14 cellular contexts compared by ENCODE assay signal in the genomic region with DNA sequence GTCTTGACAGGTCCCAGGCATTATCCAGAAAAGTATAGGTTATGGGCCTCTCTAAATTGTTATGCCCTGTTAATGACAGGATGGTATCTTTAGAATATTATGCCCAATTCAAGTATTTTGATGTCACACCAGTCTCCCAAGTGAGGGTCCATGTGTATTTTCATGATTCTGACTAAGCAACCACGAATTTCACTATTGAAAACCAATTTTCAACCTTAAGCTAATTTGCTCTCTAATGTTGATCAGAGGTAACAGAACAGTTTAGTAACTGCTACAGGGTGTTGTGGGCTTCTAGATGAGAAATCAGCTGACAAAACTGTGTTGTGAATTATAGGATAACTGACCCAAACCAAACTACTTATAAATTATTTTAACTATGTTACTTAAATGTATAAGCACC. TPM values are rescaled to one million over a fixed set of nuclear protein-coding genes. Genes with fewer than 3 reads are reported as not detected.
DNase-seq lines count a peak whose midpoint lies in the region; ATAC-seq and TF ChIP-seq lines count a peak whose summit lies in the region.
"Had no signal": no experiment of that assay in that cellular context is flagged by ENCODE, and none has a peak within 500 bp of the region (broad histone marks: within the 10 kb centered on the region; RNA-seq: fewer than 3 reads in every experiment).

No MANE protein-coding gene starts in this region.

- intact Hi-C loops in activated CD4-positive, alpha-beta T cell treated with anti-CD3 and anti-CD28 coated beads for 36 hours (cut with DNase I, micrococcal nuclease) = no loop called here
- intact Hi-C loops in CD4-positive, alpha-beta T cell (cut with DNase I, micrococcal nuclease) = no loop called here
- intact Hi-C loops in MCF 10A (cut with micrococcal nuclease) = no loop called here

- peaks cover 12% of the 10 kb centered on the region for H3K9me3 Mint-ChIP-seq in activated CD4-positive, alpha-beta T cell treated with anti-CD3 and anti-CD28 coated beads for 36 hours (ENCODE audit: low read depth)
- H3K9me3 Mint-ChIP-seq in activated CD4-positive, alpha-beta T cell treated with anti-CD3 and anti-CD28 coated beads, Interleukin-2, amount 10 ng/mL, durations not matched to agents 7 days and 5 days = peaks cover 11% of the 10 kb centered on the region
- peaks cover 3% of the 10 kb centered on the region for H3K9me3 Mint-ChIP-seq in CD4-positive, alpha-beta T cell
- H3K9me3 Mint-ChIP-seq in activated T-helper 17 cell treated with anti-CD3 and anti-CD28 coated beads, Interleukin-2, amount 50 U/mL, for 72 hours = peaks cover 4% of the 10 kb centered on the region
- no peaks in the 10 kb centered on the region for H3K9me3 Mint-ChIP-seq in MCF 10A (ENCODE audit: unreplicated experiment)

- ATAC-seq in activated CD4-positive, alpha-beta T cell treated with anti-CD3 and anti-CD28 coated beads for 36 hours = peak; percentile 44
- ATAC-seq in CD4-positive, alpha-beta T cell (ENCODE audit: poor library complexity) = no peak
- ATAC-seq in activated T-helper 17 cell treated with anti-CD3 and anti-CD28 coated beads, Interleukin-2, amount 50 U/mL, for 72 hours (replicated peaks) = peak; percentile 31
- ATAC-seq: GM12878, GM23338 had no signal

- H3K36me3 Mint-ChIP-seq in activated CD4-positive, alpha-beta T cell treated with anti-CD3 and anti-CD28 coated beads for 36 hours (ENCODE audit: low read depth) = peaks cover 81% of the 10 kb centered on the region
- peaks cover 94% of the 10 kb centered on the region for H3K36me3 Mint-ChIP-seq in activated CD4-positive, alpha-beta T cell treated with anti-CD3 and anti-CD28 coated beads, Interleukin-2, amount 10 ng/mL, durations not matched to agents 7 days and 5 days (ENCODE audit: low read depth)
- H3K36me3 Mint-ChIP-seq in CD4-positive, alpha-beta T cell (ENCODE audit: low read depth) = peaks cover 100% of the 10 kb centered on the region
- H3K36me3 Mint-ChIP-seq in activated T-helper 17 cell treated with anti-CD3 and anti-CD28 coated beads, Interleukin-2, amount 50 U/mL, for 72 hours (ENCODE audit: low read depth) = peaks cover 93% of the 10 kb centered on the region
- H3K36me3 Mint-ChIP-seq in MCF 10A (ENCODE audit: insufficient read depth, unreplicated experiment) = no peaks in the 10 kb centered on the region

- H3K4me1 ChIP-seq in neutrophil (ENCODE audit: control insufficient read depth in 1 of 2, insufficient read depth in 1 of 2, low read depth in 1 of 2, low read length in 1 of 2) = peaks cover 12 to 14% of the 10 kb centered on the region in 2 experiments

- CTCF ChIA-PET in activated CD4-positive, alpha-beta T cell treated with anti-CD3 and anti-CD28 coated beads for 36 hours (lab: Charles Lee) = no interaction called here
- CTCF ChIA-PET in activated CD4-positive, alpha-beta T cell treated with anti-CD3 and anti-CD28 coated beads, Interleukin-2, amount 10 ng/mL, durations not matched to agents 7 days and 5 days (lab: Charles Lee) = no interaction called here
- CTCF ChIA-PET in CD4-positive, alpha-beta T cell (lab: Charles Lee) = no interaction called here
- CTCF ChIA-PET in MCF 10A (lab: Yijun Ruan, JAX) = interaction anchor here (1.2 kb wide), 1 partner anchor 10 kb away, joined by 3 read pairs; no protein-coding TSS in a partner anchor

- H3K4me1 Mint-ChIP-seq in activated CD4-positive, alpha-beta T cell treated with anti-CD3 and anti-CD28 coated beads for 36 hours = peaks cover 31% of the 10 kb centered on the region
- peaks cover 14% of the 10 kb centered on the region for H3K4me1 Mint-ChIP-seq in activated CD4-positive, alpha-beta T cell treated with anti-CD3 and anti-CD28 coated beads, Interleukin-2, amount 10 ng/mL, durations not matched to agents 7 days and 5 days
- peaks cover 51% of the 10 kb centered on the region for H3K4me1 Mint-ChIP-seq in CD4-positive, alpha-beta T cell (ENCODE audit: low read depth)
- H3K4me1 Mint-ChIP-seq in activated T-helper 17 cell treated with anti-CD3 and anti-CD28 coated beads, Interleukin-2, amount 50 U/mL, for 72 hours = peaks cover 36% of the 10 kb centered on the region
- H3K4me1 Mint-ChIP-seq in MCF 10A (ENCODE audit: insufficient read depth, unreplicated experiment) = no peaks in the 10 kb centered on the region

- POLR2A ChIA-PET in activated CD4-positive, alpha-beta T cell treated with anti-CD3 and anti-CD28 coated beads for 36 hours (lab: Charles Lee) = no interaction called here
- POLR2A ChIA-PET in activated CD4-positive, alpha-beta T cell treated with anti-CD3 and anti-CD28 coated beads, Interleukin-2, amount 10 ng/mL, durations not matched to agents 7 days and 5 days (lab: Charles Lee) = no interaction called here
- POLR2A ChIA-PET in CD4-positive, alpha-beta T cell (lab: Charles Lee) = interaction anchor here (1.4 kb wide), 1 partner anchor 13 kb away, joined by 3 read pairs; no protein-coding TSS in a partner anchor
- POLR2A ChIA-PET in MCF 10A (lab: Yijun Ruan, JAX) = no interaction called here

- peaks cover 2% of the 10 kb centered on the region for H3K9me3 ChIP-seq in CD4-positive, alpha-beta T cell (ENCODE audit: control insufficient read depth, low read length)
- peaks cover 7% of the 10 kb centered on the region for H3K9me3 ChIP-seq in neutrophil

- peak overlapping the region; percentile 10 for H3K27ac Mint-ChIP-seq in activated CD4-positive, alpha-beta T cell treated with anti-CD3 and anti-CD28 coated beads for 36 hours
- no peak overlapping the region for H3K27ac Mint-ChIP-seq in activated CD4-positive, alpha-beta T cell treated with anti-CD3 and anti-CD28 coated beads, Interleukin-2, amount 10 ng/mL, durations not matched to agents 7 days and 5 days
- peak overlapping the region; percentile 62 for H3K27ac Mint-ChIP-seq in CD4-positive, alpha-beta T cell
- H3K27ac Mint-ChIP-seq in activated T-helper 17 cell treated with anti-CD3 and anti-CD28 coated beads, Interleukin-2, amount 50 U/mL, for 72 hours = no peak overlapping the region
- no peak overlapping the region for H3K27ac Mint-ChIP-seq in MCF 10A (ENCODE audit: low read depth, unreplicated experiment)
- H3K27ac Mint-ChIP-seq: GM23338 had no signal

- no TSS peak for BruUV-seq in MCF 10A (replicated peaks; lab: Mats Ljungman, UMichigan)

- no peaks in the 10 kb centered on the region for H3K27me3 Mint-ChIP-seq in activated CD4-positive, alpha-beta T cell treated with anti-CD3 and anti-CD28 coated beads for 36 hours
- no peaks in the 10 kb centered on the region for H3K27me3 Mint-ChIP-seq in activated CD4-positive, alpha-beta T cell treated with anti-CD3 and anti-CD28 coated beads, Interleukin-2, amount 10 ng/mL, durations not matched to agents 7 days and 5 days
- H3K27me3 Mint-ChIP-seq in CD4-positive, alpha-beta T cell = no peaks in the 10 kb centered on the region
- no peaks in the 10 kb centered on the region for H3K27me3 Mint-ChIP-seq in activated T-helper 17 cell treated with anti-CD3 and anti-CD28 coated beads, Interleukin-2, amount 50 U/mL, for 72 hours
- H3K27me3 Mint-ChIP-seq in MCF 10A (ENCODE audit: insufficient read depth, unreplicated experiment) = no peaks in the 10 kb centered on the region

- H3K36me3 ChIP-seq in neutrophil = peaks cover 90% of the 10 kb centered on the region

- DNase-seq in activated CD4-positive, alpha-beta T cell treated with anti-CD3 and anti-CD28 coated beads for 36 hours = no peak
- no peak for DNase-seq in activated CD4-positive, alpha-beta T cell treated with anti-CD3 and anti-CD28 coated beads, Interleukin-2, amount 10 ng/mL, durations not matched to agents 7 days and 5 days
- DNase-seq in CD4-positive, alpha-beta T cell = no peak
- DNase-seq in MCF 10A (ENCODE audit: unreplicated experiment) (no peak), NCI-H69 (lab: John Stamatoyannopoulos, UW) (no peak), islet precursor cell (no peak)
- DNase-seq: DMS 273 treated with DMSO at 0.1 percent for 48 hours, H7 had no signal

- no peak overlapping the region for H3K4me3 ChIP-seq in neutrophil (ENCODE audit: low read depth in 1 of 2, low read length in 1 of 2)
- H3K4me3 ChIP-seq: GM12878, GM23338 had no signal

- no peak overlapping the region for H3K4me3 Mint-ChIP-seq in activated CD4-positive, alpha-beta T cell treated with anti-CD3 and anti-CD28 coated beads for 36 hours
- H3K4me3 Mint-ChIP-seq in activated CD4-positive, alpha-beta T cell treated with anti-CD3 and anti-CD28 coated beads, Interleukin-2, amount 10 ng/mL, durations not matched to agents 7 days and 5 days = no peak overlapping the region
- no peak overlapping the region for H3K4me3 Mint-ChIP-seq in CD4-positive, alpha-beta T cell
- H3K4me3 Mint-ChIP-seq in activated T-helper 17 cell treated with anti-CD3 and anti-CD28 coated beads, Interleukin-2, amount 50 U/mL, for 72 hours = no peak overlapping the region
- H3K4me3 Mint-ChIP-seq in MCF 10A (ENCODE audit: unreplicated experiment) = no peak overlapping the region
- H3K4me3 Mint-ChIP-seq: CD14-positive monocyte, GM23338 had no signal

- TF ChIP-seq CTCF in CD4-positive, alpha-beta T cell (IDR thresholded peaks at IDR 0.05) = no peak
- TF ChIP-seq CTCF in neutrophil (IDR thresholded peaks at IDR 0.05) (no peak), MCF 10A (IDR thresholded peaks at IDR 0.05; ENCODE audit: unreplicated experiment) (no peak)

- H3K27ac ChIP-seq in CD4-positive, alpha-beta T cell (ENCODE audit: low read depth, low read length) = no peak overlapping the region
- peak overlapping the region; percentile 36 for H3K27ac ChIP-seq in neutrophil
- H3K27ac ChIP-seq: 22Rv1 had no signal

- no peaks in the 10 kb centered on the region for H3K27me3 ChIP-seq in CD4-positive, alpha-beta T cell (ENCODE audit: control insufficient read depth, insufficient read depth, low read length)
- H3K27me3 ChIP-seq in neutrophil = no peaks in the 10 kb centered on the region

RNA-seq across cellular contexts. Expression of a gene that starts 48.6 kb away (rescaled TPM):
- total RNA-seq in activated CD4-positive, alpha-beta T cell treated with anti-CD3 and anti-CD28 coated beads for 36 hours = 10 to 100 TPM; 53.5 to 68.0 TPM
- total RNA-seq in activated CD4-positive, alpha-beta T cell treated with anti-CD3 and anti-CD28 coated beads, Interleukin-2, amount 10 ng/mL, durations not matched to agents 7 days and 5 days = 100 to 1,000 TPM; 197 to 207 TPM
- 100 to 1,000 TPM; 235 to 241 TPM for total RNA-seq in CD4-positive, alpha-beta T cell
- total RNA-seq in activated T-helper 17 cell treated with anti-CD3 and anti-CD28 coated beads, Interleukin-2, amount 50 U/mL, for 72 hours = 10 to 100 TPM; 47.1 to 98.5 TPM
- total RNA-seq in MCF 10A (2022) = 5.9 and 6.2 TPM in 2 replicates

Comparison
In these comparisons a context has a peak if more than half of its experiments do, and no peak if none do; other contexts are left out.
1. H3K27ac Mint-ChIP-seq: peak in activated CD4-positive, alpha-beta T cell treated with anti-CD3 and anti-CD28 coated beads for 36 hours (single experiment) and CD4-positive, alpha-beta T cell (single experiment); none in activated CD4-positive, alpha-beta T cell treated with anti-CD3 and anti-CD28 coated beads, Interleukin-2, amount 10 ng/mL, durations not matched to agents 7 days and 5 days (single experiment), activated T-helper 17 cell treated with anti-CD3 and anti-CD28 coated beads, Interleukin-2, amount 50 U/mL, for 72 hours (single experiment) and MCF 10A (single experiment).